Comparison of ENCODE assay signal across 9 cellular contexts in the genomic region with DNA sequence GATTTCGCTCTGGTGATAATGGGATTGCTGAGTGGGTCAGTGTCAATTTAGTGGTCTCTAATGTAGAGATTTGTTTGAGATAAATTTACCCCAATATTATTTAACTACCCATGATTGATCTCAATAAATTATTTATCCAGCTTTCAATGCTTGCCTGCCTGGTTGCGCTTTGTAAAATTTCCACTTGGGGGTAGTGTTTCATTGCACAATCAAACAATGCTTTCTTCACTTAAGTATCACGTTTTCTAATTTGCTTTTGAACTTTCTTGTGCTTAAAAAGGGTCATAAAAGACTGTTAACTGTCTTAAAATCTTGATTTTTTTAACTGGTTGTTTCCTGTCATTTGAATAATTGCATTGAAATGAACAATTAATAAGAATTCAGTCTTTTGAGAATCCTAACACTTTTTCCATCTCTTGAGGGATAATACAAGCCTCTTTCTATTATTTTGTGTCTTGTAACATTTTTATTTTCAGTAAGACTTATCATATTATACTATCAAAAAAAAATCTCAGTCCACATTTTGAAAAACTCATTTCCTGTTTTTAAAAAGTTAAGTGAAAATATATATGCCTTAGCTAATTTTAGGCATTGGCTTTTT. TPM values are rescaled to one million over a fixed set of nuclear protein-coding genes. Genes with fewer than 3 reads are reported as not detected.
DNase-seq lines count a peak whose midpoint lies in the region; ATAC-seq, FAIRE-seq and TF ChIP-seq lines count a peak whose summit lies in the region.
"Had no signal": no experiment of that assay in that cellular context is flagged by ENCODE, and none has a peak within 500 bp of the region (broad histone marks: within the 10 kb centered on the region; RNA-seq: fewer than 3 reads in every experiment).

No MANE protein-coding gene starts in this region.

- peaks cover 5% of the 10 kb centered on the region for H3K4me1 Mint-ChIP-seq in T-helper 17 cell

- no peaks in the 10 kb centered on the region for H3F3A ChIP-seq in PC-9 (ENCODE audit: insufficient read depth, low read depth)

- H3K4me3 ChIP-seq in BE2C (ENCODE audit: low read depth, low read length): no peak overlapping the region
- H3K4me3 ChIP-seq in PC-9: no peak overlapping the region
- no peak overlapping the region for H3K4me3 ChIP-seq in small intestine (ENCODE audit: low read depth in 1 of 2, low read length in 2 of 2)

- TF ChIP-seq CTCF in BE2C (IDR thresholded peaks at IDR 0.05; ENCODE audit: low read depth, low read length) (peak; percentile 79), PC-9 (conservative IDR thresholded peaks at IDR 0.05) (peak; percentile 50)

- intact Hi-C loops in PC-9 (cut with micrococcal nuclease; ENCODE audit: unreplicated experiment): loop anchor here (5.0 to 10.0 kb wide), 2 partner anchors 986 to 1334 kb away; no protein-coding TSS in a partner anchor

- 0 out of 2 replicates have a peak, but pooled peaks cover 4% of the 10 kb centered on the region for H3K79me2 ChIP-seq in PC-9 (ENCODE audit: low read depth)

- no peaks in the 10 kb centered on the region for H3K9me3 ChIP-seq in BE2C
- peaks cover 6% of the 10 kb centered on the region; the same call in 1 of the 2 replicates for H3K9me3 ChIP-seq in PC-9 (ENCODE audit: insufficient read depth, low read depth)
- no peaks in the 10 kb centered on the region for H3K9me3 ChIP-seq in small intestine (ENCODE audit: control insufficient read depth, low read depth)
- H3K9me3 ChIP-seq in T-helper 17 cell (ENCODE audit: control insufficient read depth, low read length, poor library complexity, severe bottlenecking): peaks cover 4% of the 10 kb centered on the region

- POLR2A ChIA-PET in PC-9 (lab: Charles Lee; ENCODE audit: unreplicated experiment): no interaction called here

- H3K4me1 ChIP-seq in BE2C (no peaks in the 10 kb centered on the region), PC-9 (replicated peaks; ENCODE audit: insufficient read depth) (no peaks in the 10 kb centered on the region), small intestine (ENCODE audit: control insufficient read depth in 2 of 2, insufficient read depth in 1 of 2, low read depth in 1 of 2, low read length in 1 of 2) (no peaks in the 10 kb centered on the region)

- H3K27ac ChIP-seq in PC-9: no peak overlapping the region
- H3K27ac ChIP-seq in small intestine (ENCODE audit: low read depth in 1 of 2, low read length in 1 of 2): no peak overlapping the region

- H3K4me2 ChIP-seq in PC-9: no peak overlapping the region

- no peaks in the 10 kb centered on the region for H4K20me1 ChIP-seq in PC-9 (ENCODE audit: insufficient read depth)

- H3K36me3 ChIP-seq in BE2C (no peaks in the 10 kb centered on the region), PC-9 (ENCODE audit: low read depth) (peaks cover 7% of the 10 kb centered on the region; the same call in 1 of the 2 replicates), small intestine (ENCODE audit: control insufficient read depth in 2 of 2, insufficient read depth in 2 of 2, low read length in 2 of 2) (no peaks in the 10 kb centered on the region)

- BruUV-seq in PC-9 (replicated peaks; lab: Mats Ljungman, UMichigan): no TSS peak

- peak; percentile 15 for DNase-seq in BE2C
- DNase-seq in PC-9: no peak
- DNase-seq in fibroblast of gingiva (ENCODE audit: low read depth): peak; percentile 34
- peak; percentile 9 for DNase-seq in small intestine
- no peak for DNase-seq in stimulated activated CD4-positive, alpha-beta T cell treated with anti-CD3 and anti-CD28 coated beads, Interleukin-4, amount 100 ng/mL, for 1 hour
- no peak for DNase-seq in T-helper 17 cell

- no peaks in the 10 kb centered on the region for H3K27me3 ChIP-seq in BE2C
- no peaks in the 10 kb centered on the region for H3K27me3 ChIP-seq in PC-9 (ENCODE audit: insufficient read depth, low read depth)
- no peaks in the 10 kb centered on the region for H3K27me3 ChIP-seq in small intestine (ENCODE audit: control insufficient read depth in 2 of 2, insufficient read depth in 2 of 2, low read length in 2 of 2)

- H2AFZ ChIP-seq in PC-9: no peak overlapping the region

- WGBS in small intestine, 3 donors: 61 to 74% (median 71%) methylated on average over 3 of the region's 3 CpGs

- peak; percentile 26 for FAIRE-seq in small intestine (lab: Jason Lieb, UNC)

- H3K27me3 Mint-ChIP-seq in T-helper 17 cell: no peaks in the 10 kb centered on the region
- H3K27me3 Mint-ChIP-seq: T-cell had no signal

- no peaks in the 10 kb centered on the region for H3K9me2 ChIP-seq in PC-9 (ENCODE audit: insufficient read depth)

- CTCF ChIA-PET in PC-9 (lab: Charles Lee): no interaction called here

- ATAC-seq in GM18498 (IDR thresholded peaks at IDR 0.05; ENCODE audit: unreplicated experiment) (peak; percentile 62), HG02885 (IDR thresholded peaks at IDR 0.05; ENCODE audit: poor library complexity, unreplicated experiment) (peak; percentile 75), T-helper 17 cell (no peak)
- ATAC-seq: T-cell had no signal

- peaks cover 6% of the 10 kb centered on the region for H3K36me3 Mint-ChIP-seq in T-helper 17 cell (ENCODE audit: low read depth)

- no peak overlapping the region for H3K27ac Mint-ChIP-seq in T-helper 17 cell
- H3K27ac Mint-ChIP-seq: T-cell had no signal

- H3K4me3 Mint-ChIP-seq in T-helper 17 cell: no peak overlapping the region
- H3K4me3 Mint-ChIP-seq: T-cell had no signal

RNA-seq across cellular contexts. Expression of a gene that starts 18.7 kb away (rescaled TPM):
- 57.4 TPM for polyA plus RNA-seq in BE2C (2012; ENCODE audit: insufficient read depth, insufficient read length, low read depth)
- total RNA-seq in PC-9 (2021): 148 and 226 TPM in 2 replicates
- 100 to 1,000 TPM; 213 to 424 (median 262) TPM for polyA plus RNA-seq in small intestine
- total RNA-seq in T-helper 17 cell: 10 to 100 TPM; 26.3 to 38.6 TPM

Comparison
In these comparisons a context has a peak if more than half of its experiments do, and no peak if none do; other contexts are left out.
1. DNase-seq: peak in BE2C (single experiment), fibroblast of gingiva (single experiment) and small intestine (single experiment); none in PC-9 (0 of 2), stimulated activated CD4-positive, alpha-beta T cell treated with anti-CD3 and anti-CD28 coated beads, Interleukin-4, amount 100 ng/mL, for 1 hour (single experiment) and T-helper 17 cell (0 of 3).